ENCODE assay signal across 11 cellular contexts in the genomic region with DNA sequence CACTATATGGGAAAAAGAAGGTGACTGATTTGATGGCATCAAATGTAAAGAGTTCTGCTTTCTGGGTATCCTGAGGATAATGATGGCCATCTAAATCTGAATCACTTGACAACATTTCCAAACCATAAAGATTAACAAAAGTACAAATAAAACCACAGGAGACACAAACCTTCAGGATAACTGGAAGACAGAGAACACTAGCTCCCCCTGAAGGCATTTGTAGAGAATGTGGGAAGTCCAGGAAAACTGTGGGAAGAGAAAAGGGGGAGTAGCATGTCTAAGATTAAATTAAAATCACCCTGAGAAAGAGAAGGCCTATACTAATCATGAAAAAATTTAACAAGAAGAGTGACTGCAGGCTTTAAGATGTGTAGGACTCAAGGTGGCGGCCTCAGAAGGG.
A peak's percentile ranks its signal among the peaks of the same experiment; 100 is the strongest.
DNase-seq lines count a peak whose midpoint lies in the region; TF ChIP-seq lines count a peak whose summit lies in the region.
"Had no signal": no experiment of that assay in that cellular context is flagged by ENCODE, and none has a peak within 500 bp of the region (broad histone marks: within the 10 kb centered on the region; RNA-seq: fewer than 3 reads in every experiment).

No MANE protein-coding gene starts in this region.

- 31% methylated on average over 1 of the region's 1 CpG for WGBS in smooth muscle cell (ENCODE audit: low lambda C conversion rate)

- H3K9ac ChIP-seq in smooth muscle cell (ENCODE audit: low read depth) (no peak overlapping the region), Karpas-422 (ENCODE audit: low read length) (no peak overlapping the region)

- H3K36me3 ChIP-seq in smooth muscle cell (ENCODE audit: low read depth): no peaks in the 10 kb centered on the region
- H3K36me3 ChIP-seq in Karpas-422 (ENCODE audit: insufficient read depth, low read length): no peaks in the 10 kb centered on the region

- H3K27ac ChIP-seq in smooth muscle cell (ENCODE audit: low read depth) (no peak overlapping the region), Karpas-422 (ENCODE audit: low read length) (no peak overlapping the region)

- TF ChIP-seq CTCF in smooth muscle cell (IDR thresholded peaks at IDR 0.05; ENCODE audit: borderline replicate concordance, insufficient read depth, poor library complexity, severe bottlenecking) (peak; percentile 44), GM10266 (IDR thresholded peaks at IDR 0.05; ENCODE audit: control insufficient read depth, insufficient read depth, low read depth, missing control alignments) (no peak)

- H3K4me2 ChIP-seq in smooth muscle cell: no peak overlapping the region
- no peak overlapping the region for H3K4me2 ChIP-seq in Karpas-422 (ENCODE audit: low read depth, low read length, poor library complexity, severe bottlenecking)

- no peak overlapping the region for H3K4me3 ChIP-seq in smooth muscle cell
- no peak overlapping the region for H3K4me3 ChIP-seq in Karpas-422 (ENCODE audit: low read length)

- H3K79me2 ChIP-seq in smooth muscle cell (ENCODE audit: low read depth): no peaks in the 10 kb centered on the region
- H3K79me2 ChIP-seq in Karpas-422 (ENCODE audit: low read length): no peaks in the 10 kb centered on the region

- H3K9me2 ChIP-seq in Karpas-422 (replicated peaks; ENCODE audit: insufficient read depth, low read length): no peaks in the 10 kb centered on the region

- no peaks in the 10 kb centered on the region for H3F3A ChIP-seq in smooth muscle cell (ENCODE audit: low read depth)

- no peaks in the 10 kb centered on the region for H4K20me1 ChIP-seq in smooth muscle cell (ENCODE audit: low read depth)
- H4K20me1 ChIP-seq in Karpas-422 (ENCODE audit: insufficient read depth, low read depth, low read length): no peaks in the 10 kb centered on the region

- DNase-seq in NCI-H1694 treated with DMSO at 0.1 percent for 48 hours (lab: John Stamatoyannopoulos, UW) (peak; percentile 11), NCI-H1694 (lab: John Stamatoyannopoulos, UW) (no peak), RPMI7951 (ENCODE audit: low read depth) (peak; percentile 12), fibroblast of the conjunctiva (ENCODE audit: low read depth) (peak; percentile 4), smooth muscle cell (lab: John Stamatoyannopoulos, UW; ENCODE audit: unreplicated experiment) (no peak), Karpas-422 (no peak), GM10266 (ENCODE audit: extremely low spot score) (no peak)
- DNase-seq in activated CD8-positive, alpha-beta memory T cell treated with anti-CD3 and anti-CD28 coated beads, Interleukin-2, amount 50 U/mL, for 4 hours: no peak
- DNase-seq: NCI-H510A treated with DMSO at 0.1 percent for 48 hours; stimulated activated CD4-positive, alpha-beta T cell treated with anti-CD3 and anti-CD28 coated beads, Interleukin-12 subunit alpha, Interleukin-12 subunit beta, amount 100 ng/mL, for 4 hours; trophoblast cell had no signal

- H3K27me3 ChIP-seq in smooth muscle cell (ENCODE audit: low read depth): no peaks in the 10 kb centered on the region
- no peaks in the 10 kb centered on the region for H3K27me3 ChIP-seq in Karpas-422 (ENCODE audit: low read length)

- H3K4me1 ChIP-seq in smooth muscle cell (ENCODE audit: low read depth) (no peaks in the 10 kb centered on the region), Karpas-422 (ENCODE audit: low read length) (no peaks in the 10 kb centered on the region)

- H3K9me3 ChIP-seq in smooth muscle cell (replicated peaks; ENCODE audit: low read depth): no peaks in the 10 kb centered on the region
- H3K9me3 ChIP-seq in Karpas-422 (ENCODE audit: low read length): no peaks in the 10 kb centered on the region

- H2AFZ ChIP-seq in smooth muscle cell (ENCODE audit: low read depth) (no peak overlapping the region), Karpas-422 (ENCODE audit: low read length) (no peak overlapping the region)

Comparison
In these comparisons a context has a peak if more than half of its experiments do, and no peak if none do; other contexts are left out.
1. DNase-seq: peak in NCI-H1694 treated with DMSO at 0.1 percent for 48 hours (single experiment), RPMI7951 (single experiment) and fibroblast of the conjunctiva (single experiment); none in NCI-H1694 (single experiment), smooth muscle cell (single experiment), Karpas-422 (single experiment), GM10266 (single experiment) and activated CD8-positive, alpha-beta memory T cell treated with anti-CD3 and anti-CD28 coated beads, Interleukin-2, amount 50 U/mL, for 4 hours (single experiment).